In genomic region chr15:63051701-63052066, GRCh38 we compare ENCODE assay signal across 11 cellular contexts. TPM values are rescaled to one million over a fixed set of nuclear protein-coding genes. Genes with fewer than 3 reads are reported as not detected.
DNase-seq lines count a peak whose midpoint lies in the region; ATAC-seq, FAIRE-seq and TF ChIP-seq lines count a peak whose summit lies in the region.
"Had no signal": no experiment of that assay in that cellular context is flagged by ENCODE, and none has a peak within 500 bp of the region (broad histone marks: within the 10 kb centered on the region; RNA-seq: fewer than 3 reads in every experiment).

No MANE protein-coding gene starts in this region.

- H3K27ac Mint-ChIP-seq in nephron (peak overlapping the region; percentile 80 to 95 (median 89)), type B pancreatic cell (peak overlapping the region; percentile 90)
- H3K27ac Mint-ChIP-seq: activated CD4-positive, alpha-beta memory T cell treated with anti-CD3 and anti-CD28 coated beads, Interleukin-2, amount 10 ng/mL, durations not matched to agents 7 days and 5 days had no signal

- ATAC-seq in HG03045 (IDR thresholded peaks at IDR 0.05; ENCODE audit: unreplicated experiment), result no peak
- no peak for ATAC-seq in GM18873 (IDR thresholded peaks at IDR 0.05; ENCODE audit: low FRiP score, unreplicated experiment)

- no peak for FAIRE-seq in RCC 7860 (lab: Jason Lieb, UNC)

- no peaks in the 10 kb centered on the region for H3F3A ChIP-seq in Loucy (ENCODE audit: low read depth)

- peaks cover 77% of the 10 kb centered on the region for H3K79me2 ChIP-seq in Loucy (ENCODE audit: insufficient read depth, low read length)

- H2AFZ ChIP-seq in Loucy (ENCODE audit: low read length), result no peak overlapping the region

- H3K27me3 Mint-ChIP-seq in nephron (ENCODE audit: low read depth) (no peaks in the 10 kb centered on the region), type B pancreatic cell (no peaks in the 10 kb centered on the region)

- H3K4me3 Mint-ChIP-seq in nephron (peak overlapping the region; percentile 43 to 91 (median 43)), type B pancreatic cell (peak overlapping the region; percentile 86)
- H3K4me3 Mint-ChIP-seq: activated CD4-positive, alpha-beta memory T cell treated with anti-CD3 and anti-CD28 coated beads, Interleukin-2, amount 10 ng/mL, durations not matched to agents 7 days and 5 days had no signal

- H4K20me1 ChIP-seq in Loucy (ENCODE audit: insufficient read depth, low read length, poor library complexity, severe bottlenecking), result peaks cover 4% of the 10 kb centered on the region

- TF ChIP-seq CTCF in Loucy (conservative IDR thresholded peaks at IDR 0.05; ENCODE audit: low read length), result no peak
- no peak for TF ChIP-seq CTCF in coronary artery (IDR thresholded peaks at IDR 0.05)
- no peak for TF ChIP-seq CTCF in nephron (IDR thresholded peaks at IDR 0.05; ENCODE audit: unreplicated experiment in 3 of 3)
- TF ChIP-seq CTCF in type B pancreatic cell (conservative IDR thresholded peaks at IDR 0.05), result no peak

- peak overlapping the region; percentile 90 for H3K4me2 ChIP-seq in Loucy (ENCODE audit: low read depth, low read length, poor library complexity, severe bottlenecking)

- H3K4me3 ChIP-seq in Loucy (ENCODE audit: low read length, poor library complexity, severe bottlenecking), result peak overlapping the region; percentile 96
- H3K4me3 ChIP-seq in coronary artery, result peak overlapping the region; percentile 94

- peaks cover 78% of the 10 kb centered on the region for H3K4me1 ChIP-seq in Loucy (ENCODE audit: insufficient read depth, low read length, poor library complexity, severe bottlenecking)

- no peaks in the 10 kb centered on the region for H3K27me3 ChIP-seq in Loucy (ENCODE audit: insufficient read depth, low read length, poor library complexity, severe bottlenecking)

- H3K9me2 ChIP-seq in Loucy (replicated peaks; ENCODE audit: low read depth, low read length), result no peaks in the 10 kb centered on the region

- no peaks in the 10 kb centered on the region for H3K9me3 ChIP-seq in Loucy (ENCODE audit: insufficient read depth, low read depth, low read length)

- H3K9me3 Mint-ChIP-seq in nephron (no peaks in the 10 kb centered on the region), type B pancreatic cell (no peaks in the 10 kb centered on the region)
- H3K9me3 Mint-ChIP-seq: activated CD4-positive, alpha-beta memory T cell treated with anti-CD3 and anti-CD28 coated beads, Interleukin-2, amount 10 ng/mL, durations not matched to agents 7 days and 5 days had no signal

- H3K4me1 Mint-ChIP-seq in nephron (peaks cover 89% of the 10 kb centered on the region), type B pancreatic cell (ENCODE audit: unreplicated experiment) (peaks cover 78% of the 10 kb centered on the region)

- H3K27ac ChIP-seq in coronary artery, result peak overlapping the region; percentile 88 to 98

- peaks cover 30% of the 10 kb centered on the region for H3K36me3 Mint-ChIP-seq in nephron (ENCODE audit: low read depth)
- H3K36me3 Mint-ChIP-seq in type B pancreatic cell, result peaks cover 33% of the 10 kb centered on the region

- H3K36me3 ChIP-seq in Loucy (ENCODE audit: insufficient read depth, low read length), result no peaks in the 10 kb centered on the region

- H3K9ac ChIP-seq in Loucy (ENCODE audit: low read depth, low read length, poor library complexity, severe bottlenecking), result peak overlapping the region; percentile 83

- DNase-seq in coronary artery (ENCODE audit: low spot score) (no peak), type B pancreatic cell (ENCODE audit: extremely low spot score, unreplicated experiment) (no peak), RCC 7860 (ENCODE audit: low spot score) (no peak)
- DNase-seq: activated CD4-positive, alpha-beta memory T cell treated with anti-CD3 and anti-CD28 coated beads, Interleukin-2, amount 10 ng/mL, durations not matched to agents 7 days and 5 days; activated effector memory CD4-positive, alpha-beta T cell treated with Interleukin-2 at 50 U/mL for 16 hours; cerebellar nuclear complex; MV-4-11 had no signal

RNA-seq across cellular contexts. Expression of gene TPM1, which starts 9.1 kb away (rescaled TPM):
- total RNA-seq in type B pancreatic cell (ENCODE audit: low replicate concordance), result 343 and 447 TPM in 2 replicates
